9 cellular contexts compared by ENCODE assay signal in genomic region chr2:26847663-26848335, GRCh38. TPM values are rescaled to one million over a fixed set of nuclear protein-coding genes. Genes with fewer than 3 reads are reported as not detected.
DNase-seq lines count a peak whose midpoint lies in the region; ATAC-seq and TF ChIP-seq lines count a peak whose summit lies in the region.
"Had no signal": no experiment of that assay in that cellular context is flagged by ENCODE, and none has a peak within 500 bp of the region (broad histone marks: within the 10 kb centered on the region; RNA-seq: fewer than 3 reads in every experiment).

Gene DPYSL5, plus strand, starts transcription at chr2:26848132. Its CDS starts 50,368 bp downstream, at chr2:26898500.

- H3K36me3 Mint-ChIP-seq in naive thymus-derived CD4-positive, alpha-beta T cell: no peaks in the 10 kb centered on the region

- in situ Hi-C loops in mammary epithelial cell (cut with MboI; ENCODE audit: low sequenced_read_pairs in 2 of 2): loop anchor here in 1 of 2 donors (10.0 to 25.0 kb wide), 2 partner anchors 97 to 440 kb away; partner anchors contain the start of genes DNAJC5G and TRIM54

- H3K27me3 ChIP-seq in heart right ventricle (peaks cover 42 to 98% (median 89%) of the 10 kb centered on the region in 7 donors), mammary epithelial cell (ENCODE audit: insufficient read depth, low read length) (peaks cover 40% of the 10 kb centered on the region)
- peaks cover 6 to 17% of the 10 kb centered on the region in 2 donors for H3K27me3 ChIP-seq in naive thymus-derived CD4-positive, alpha-beta T cell (ENCODE audit: control insufficient read depth in 2 of 2, insufficient read depth in 2 of 2, low read length in 2 of 2)

- peak within 1 kb of the TSS; percentile 73 for H3K4me2 ChIP-seq in mammary epithelial cell (ENCODE audit: insufficient read depth, low read depth, low read length)

- H3K27ac Mint-ChIP-seq in naive thymus-derived CD4-positive, alpha-beta T cell: no peak within 1 kb of the TSS

- H3K9me3 ChIP-seq in heart right ventricle (no peaks in the 10 kb centered on the region), mammary epithelial cell (replicated peaks; ENCODE audit: insufficient read depth, low read length) (no peaks in the 10 kb centered on the region)
- H3K9me3 ChIP-seq in naive thymus-derived CD4-positive, alpha-beta T cell (ENCODE audit: control insufficient read depth in 2 of 3, low read length in 3 of 3): no peaks in the 10 kb centered on the region

- H3K36me3 ChIP-seq in heart right ventricle (no peaks in the 10 kb centered on the region), mammary epithelial cell (ENCODE audit: insufficient read depth, low read length) (no peaks in the 10 kb centered on the region)
- H3K36me3 ChIP-seq in naive thymus-derived CD4-positive, alpha-beta T cell (ENCODE audit: control insufficient read depth in 2 of 3, insufficient read depth in 3 of 3, low read length in 3 of 3): no peaks in the 10 kb centered on the region

- peaks cover 3 to 20% (median 13%) of the 10 kb centered on the region in 7 donors for H3K4me1 Mint-ChIP-seq in naive thymus-derived CD4-positive, alpha-beta T cell

- DNase-seq in heart right ventricle: peak in 1 of 2 donors; percentile 16
- no peak for DNase-seq in left cardiac atrium
- DNase-seq in NCI-H748 treated with DMSO at 0.1 percent for 48 hours (lab: John Stamatoyannopoulos, UW): peak; percentile 90
- no peak for DNase-seq in mammary epithelial cell
- peak in 4 of 9 donors; percentile 4 to 18 (median 6) for DNase-seq in naive thymus-derived CD4-positive, alpha-beta T cell

- H3K27me3 Mint-ChIP-seq in naive thymus-derived CD4-positive, alpha-beta T cell: peaks cover 54 to 69% (median 57%) of the 10 kb centered on the region in 5 donors

- intact Hi-C loops in heart right ventricle (cut with DNase I): loop anchor here (2.0 to 10.0 kb wide), 10 partner anchors 75 to 467 kb away; no protein-coding TSS in a partner anchor
- intact Hi-C loops in left cardiac atrium (cut with DNase I): loop anchor here (2.0 to 5.0 kb wide), 2 partner anchors 75 to 95 kb away; no protein-coding TSS in a partner anchor
- intact Hi-C loops in mammary epithelial cell (cut with micrococcal nuclease): loop anchor here (10.0 kb wide), 2 partner anchors 243 to 457 kb away; partner anchors contain the start of gene UCN
- intact Hi-C loops in naive thymus-derived CD4-positive, alpha-beta T cell (cut with micrococcal nuclease): loop anchor here (2.0 to 10.0 kb wide), 3 partner anchors 75 to 457 kb away; partner anchors contain the start of gene UCN (in 1 of the 2)

- CTCF ChIA-PET in mammary epithelial cell (lab: Charles Lee; ENCODE audit: low non-redundant PET): no interaction called here
- CTCF ChIA-PET in naive thymus-derived CD4-positive, alpha-beta T cell (lab: Charles Lee): interaction anchor here (0.6 to 1.7 kb wide), 3 partner anchors 24 to 75 kb away, joined by 3 to 4 read pairs (median 3); no protein-coding TSS in a partner anchor

- ATAC-seq in heart right ventricle (peak in 1 of 8 donors; percentile 9), left cardiac atrium (no peak), GM19397 (IDR thresholded peaks at IDR 0.05; ENCODE audit: unreplicated experiment) (no peak), HG02884 (IDR thresholded peaks at IDR 0.05; ENCODE audit: unreplicated experiment) (no peak), GM19328 (IDR thresholded peaks at IDR 0.05; ENCODE audit: unreplicated experiment) (no peak)
- ATAC-seq in naive thymus-derived CD4-positive, alpha-beta T cell: peak; percentile 23

- peaks cover 12 to 47% (median 43%) of the 10 kb centered on the region in 9 donors for H3K4me1 ChIP-seq in heart right ventricle
- peaks cover 23% of the 10 kb centered on the region for H3K4me1 ChIP-seq in mammary epithelial cell (ENCODE audit: insufficient read depth, low read length)
- peaks cover 8 to 20% of the 10 kb centered on the region in 2 donors for H3K4me1 ChIP-seq in naive thymus-derived CD4-positive, alpha-beta T cell (ENCODE audit: control insufficient read depth in 2 of 2, insufficient read depth in 2 of 2, low read length in 2 of 2)

- peak within 1 kb of the TSS; percentile 18 to 51 (median 40) for H3K4me3 ChIP-seq in heart right ventricle
- peak within 1 kb of the TSS in 2 of 3 experiments; percentile 4 to 30 for H3K4me3 ChIP-seq in mammary epithelial cell (replicated peaks in 1 of 3; ENCODE audit: insufficient read depth in 1 of 3, low read depth in 2 of 3, low read length in 3 of 3)
- peak within 1 kb of the TSS; percentile 33 for H3K4me3 ChIP-seq in naive thymus-derived CD4-positive, alpha-beta T cell (ENCODE audit: low read length)

- H3K9ac ChIP-seq in mammary epithelial cell (ENCODE audit: insufficient read depth, low read length): no peak within 1 kb of the TSS

- peak within 1 kb of the TSS; percentile 60 to 88 (median 80) for H3K4me3 Mint-ChIP-seq in naive thymus-derived CD4-positive, alpha-beta T cell

- WGBS in heart right ventricle, 2 donors: 1% methylated on average over 79 to 82 of the region's 82 CpGs
- WGBS in mammary epithelial cell (ENCODE audit: low coverage, missing lambda C conversion rate): 3% methylated on average over 8 of the region's 82 CpGs

- H2AFZ ChIP-seq in mammary epithelial cell (ENCODE audit: low read depth, low read length): peak within 1 kb of the TSS; percentile 37

- dilution Hi-C loops in mammary epithelial cell (cut with HindIII; ENCODE audit: low sequenced_read_pairs): no loop called here

- no TSS peak for BruUV-seq in mammary epithelial cell (replicated peaks; lab: Mats Ljungman, UMichigan)

- no peak within 1 kb of the TSS for H3K27ac ChIP-seq in heart right ventricle
- no peak within 1 kb of the TSS for H3K27ac ChIP-seq in mammary epithelial cell (ENCODE audit: insufficient read depth, low read depth, low read length)
- no peak within 1 kb of the TSS for H3K27ac ChIP-seq in naive thymus-derived CD4-positive, alpha-beta T cell (ENCODE audit: low read depth, low read length)

- POLR2A ChIA-PET in naive thymus-derived CD4-positive, alpha-beta T cell (lab: Charles Lee): interaction anchor here (0.6 kb wide), 1 partner anchor 18 kb away, joined by 10 read pairs; no protein-coding TSS in a partner anchor

- H3K9me3 Mint-ChIP-seq in naive thymus-derived CD4-positive, alpha-beta T cell: peaks cover 0 to 1% (median 0%) of the 10 kb centered on the region in 11 donors

- no peaks in the 10 kb centered on the region for H3K79me2 ChIP-seq in mammary epithelial cell (ENCODE audit: insufficient read depth, low read length)

- no peak for TF ChIP-seq CTCF in heart right ventricle (IDR thresholded peaks at IDR 0.05)
- no peak for TF ChIP-seq CTCF in mammary epithelial cell (conservative IDR thresholded peaks at IDR 0.05 in 1 of 2, IDR thresholded peaks at IDR 0.05 in 1 of 2; ENCODE audit: extremely low read depth in 1 of 2, insufficient read depth in 1 of 2, low read depth in 1 of 2, low read length in 2 of 2)

- peaks cover 6% of the 10 kb centered on the region for H4K20me1 ChIP-seq in mammary epithelial cell (ENCODE audit: insufficient read depth, low read length)

RNA-seq across cellular contexts. Expression of gene DPYSL5, which starts in this region (rescaled TPM):
- under 1 TPM in 1 of 10 donors, not detected in 9; 0.12 TPM for total RNA-seq in heart right ventricle
- polyA plus RNA-seq in heart right ventricle: under 1 TPM in 1 of 2 donors, not detected in 1; 0.01 TPM
- not detected for total RNA-seq in left cardiac atrium
- not detected for total RNA-seq in mammary epithelial cell
- polyA plus RNA-seq in mammary epithelial cell: not detected
- polyA minus RNA-seq in mammary epithelial cell: not detected
- not detected for total RNA-seq in naive thymus-derived CD4-positive, alpha-beta T cell
- polyA plus RNA-seq in naive thymus-derived CD4-positive, alpha-beta T cell: not detected
- total RNA-seq: renal cortical epithelial cell had no signal

Comparison
In these comparisons a context has a peak if more than half of its experiments do, and no peak if none do; other contexts are left out.
1. Peak in ATAC-seq and H3K4me3 ChIP-seq in naive thymus-derived CD4-positive, alpha-beta T cell; RNA of the gene not detected or under 1 TPM.